Comparison of ENCODE assay signal across 8 cellular contexts in the genomic region with DNA sequence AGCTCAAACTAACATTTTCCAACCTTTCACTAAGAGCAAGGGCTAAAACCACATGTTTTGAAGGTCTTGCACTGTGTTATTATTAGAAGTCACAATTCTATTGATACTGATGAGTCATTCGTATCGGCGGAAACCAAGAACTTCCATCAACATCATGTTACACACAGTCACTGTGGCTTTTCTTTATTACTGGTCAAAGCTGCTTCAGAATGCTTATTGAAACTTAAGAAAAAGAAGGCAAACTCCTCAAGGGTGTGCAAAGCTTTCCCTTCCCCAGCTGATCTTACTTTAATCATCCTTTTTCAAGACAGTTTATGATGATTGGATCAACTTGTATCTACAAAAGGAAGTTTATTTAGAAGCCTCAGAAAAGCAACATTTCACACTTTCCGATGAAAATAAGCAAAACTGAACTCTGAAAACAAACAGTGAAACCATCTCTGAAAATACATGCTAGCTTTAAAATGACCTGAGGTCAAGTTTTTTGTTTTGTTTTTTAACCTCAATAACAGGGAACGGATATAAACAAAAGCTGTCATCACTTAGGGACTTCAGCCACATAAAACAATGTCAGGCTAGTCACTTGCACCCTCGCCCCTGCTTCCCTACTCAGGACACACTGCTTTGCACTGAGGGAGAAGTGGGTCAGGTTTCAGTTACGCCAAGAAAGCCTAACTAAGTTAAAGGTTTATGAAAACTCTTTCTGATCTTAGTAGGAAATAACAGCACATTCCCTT. TPM values are rescaled to one million over a fixed set of nuclear protein-coding genes. Genes with fewer than 3 reads are reported as not detected.
DNase-seq lines count a peak whose midpoint lies in the region; ATAC-seq and TF ChIP-seq lines count a peak whose summit lies in the region.

No MANE protein-coding gene starts in this region.

- peak overlapping the region; percentile 14; the same call in 1 of the 2 replicates for H3K4me3 ChIP-seq in GM12864 (ENCODE audit: low read depth, low read length)
- no peak overlapping the region for H3K4me3 ChIP-seq in HUES6 (ENCODE audit: low read depth, low read length)
- peak overlapping the region; percentile 33 to 67 (median 53) for H3K4me3 ChIP-seq in subcutaneous abdominal adipose tissue (ENCODE audit: low read depth in 1 of 5, low read length in 5 of 5)

- peak overlapping the region; percentile 86 for H3K4me3 Mint-ChIP-seq in activated naive CD8-positive, alpha-beta T cell treated with anti-CD3 and anti-CD28 coated beads, Interleukin-2, amount 10 ng/mL, durations not matched to agents 7 days and 5 days
- peak overlapping the region; percentile 75 to 81 (median 78) for H3K4me3 Mint-ChIP-seq in immature natural killer cell

- peaks cover 30% of the 10 kb centered on the region for H3K36me3 Mint-ChIP-seq in activated naive CD8-positive, alpha-beta T cell treated with anti-CD3 and anti-CD28 coated beads, Interleukin-2, amount 10 ng/mL, durations not matched to agents 7 days and 5 days
- peaks cover 0 to 2% (median 0%) of the 10 kb centered on the region in 3 donors for H3K36me3 Mint-ChIP-seq in immature natural killer cell

- H3K27ac Mint-ChIP-seq in activated naive CD8-positive, alpha-beta T cell treated with anti-CD3 and anti-CD28 coated beads, Interleukin-2, amount 10 ng/mL, durations not matched to agents 7 days and 5 days: peak overlapping the region; percentile 95
- H3K27ac Mint-ChIP-seq in immature natural killer cell: peak overlapping the region; percentile 66 to 89 (median 82)

- H3K27me3 ChIP-seq in HUES6 (ENCODE audit: control insufficient read depth, insufficient read depth, low read length) (no peaks in the 10 kb centered on the region), subcutaneous abdominal adipose tissue (ENCODE audit: control insufficient read depth in 5 of 5, insufficient read depth in 4 of 5, low read length in 5 of 5) (peaks cover 0 to 4% (median 0%) of the 10 kb centered on the region in 5 donors)

- H3K36me3 ChIP-seq in HUES6 (ENCODE audit: control insufficient read depth, insufficient read depth, low read length): no peaks in the 10 kb centered on the region
- H3K36me3 ChIP-seq in subcutaneous abdominal adipose tissue (ENCODE audit: control insufficient read depth in 5 of 5, insufficient read depth in 5 of 5, low read length in 5 of 5): no peaks in the 10 kb centered on the region

- DNase-seq in GM12864 (ENCODE audit: low read depth) (peak; percentile 74), immature natural killer cell (peak; percentile 60 to 63 (median 62)), Ammon's horn (ENCODE audit: low spot score) (no peak), DMS79 treated with DMSO at 0.1 percent for 48 hours (lab: John Stamatoyannopoulos, UW) (no peak)
- no peak for DNase-seq in activated naive CD8-positive, alpha-beta T cell treated with anti-CD3 and anti-CD28 coated beads, Interleukin-2, amount 10 ng/mL, durations not matched to agents 7 days and 5 days

- H3K4me1 ChIP-seq in HUES6 (ENCODE audit: control insufficient read depth, insufficient read depth, low read length) (peaks cover 36% of the 10 kb centered on the region), subcutaneous abdominal adipose tissue (ENCODE audit: control insufficient read depth in 5 of 5, insufficient read depth in 5 of 5, low read length in 5 of 5) (peaks cover 4 to 23% (median 17%) of the 10 kb centered on the region in 5 donors)

- H3K9me3 Mint-ChIP-seq in activated naive CD8-positive, alpha-beta T cell treated with anti-CD3 and anti-CD28 coated beads, Interleukin-2, amount 10 ng/mL, durations not matched to agents 7 days and 5 days: no peaks in the 10 kb centered on the region
- H3K9me3 Mint-ChIP-seq in immature natural killer cell: peaks cover 0 to 5% (median 2%) of the 10 kb centered on the region in 6 donors

- TF ChIP-seq CTCF in GM12864 (IDR thresholded peaks at IDR 0.05; ENCODE audit: low read depth, low read length, missing control alignments): no peak

- POLR2A ChIA-PET in activated naive CD8-positive, alpha-beta T cell treated with anti-CD3 and anti-CD28 coated beads, Interleukin-2, amount 10 ng/mL, durations not matched to agents 7 days and 5 days (lab: Charles Lee): interaction anchor here (0.7 to 4.4 kb wide), 28 partner anchors 8 to 344 kb away, joined by 3 to 46 read pairs (median 5); no protein-coding TSS in a partner anchor

- peaks cover 81% of the 10 kb centered on the region for H3K4me1 Mint-ChIP-seq in activated naive CD8-positive, alpha-beta T cell treated with anti-CD3 and anti-CD28 coated beads, Interleukin-2, amount 10 ng/mL, durations not matched to agents 7 days and 5 days
- peaks cover 27 to 43% of the 10 kb centered on the region in 2 donors for H3K4me1 Mint-ChIP-seq in immature natural killer cell

- ATAC-seq in GM21528 (IDR thresholded peaks at IDR 0.05; ENCODE audit: low FRiP score, unreplicated experiment): peak; percentile 83
- ATAC-seq in activated naive CD8-positive, alpha-beta T cell treated with anti-CD3 and anti-CD28 coated beads, Interleukin-2, amount 10 ng/mL, durations not matched to agents 7 days and 5 days (ENCODE audit: low read depth): peak; percentile 53

- H3K9ac ChIP-seq in HUES6 (ENCODE audit: low read length) (peak overlapping the region; percentile 38), subcutaneous abdominal adipose tissue (ENCODE audit: low read length in 5 of 5) (no peak overlapping the region)

- no peaks in the 10 kb centered on the region for H3K9me3 ChIP-seq in HUES6 (ENCODE audit: control insufficient read depth, insufficient read depth, low read depth, low read length)
- H3K9me3 ChIP-seq in subcutaneous abdominal adipose tissue (ENCODE audit: control insufficient read depth in 5 of 5, low read length in 5 of 5): peaks cover 0 to 7% (median 4%) of the 10 kb centered on the region in 5 donors

- no peaks in the 10 kb centered on the region for H3K27me3 Mint-ChIP-seq in activated naive CD8-positive, alpha-beta T cell treated with anti-CD3 and anti-CD28 coated beads, Interleukin-2, amount 10 ng/mL, durations not matched to agents 7 days and 5 days
- H3K27me3 Mint-ChIP-seq in immature natural killer cell (ENCODE audit: low read depth in 3 of 3): peaks cover 3 to 5% (median 4%) of the 10 kb centered on the region in 3 donors

- H3K27ac ChIP-seq in HUES6 (ENCODE audit: low read depth, low read length) (peak overlapping the region; percentile 66; the same call in 1 of the 2 replicates), subcutaneous abdominal adipose tissue (ENCODE audit: low read depth, low read length) (peak overlapping the region; percentile 40)

RNA-seq across cellular contexts. Expression of a gene that starts 11.7 kb away (rescaled TPM):
- total RNA-seq in activated naive CD8-positive, alpha-beta T cell treated with anti-CD3 and anti-CD28 coated beads, Interleukin-2, amount 10 ng/mL, durations not matched to agents 7 days and 5 days: 10 to 100 TPM; 61.7 to 65.8 TPM
- 1 to 10 TPM; 2.3 to 8.1 (median 8.0) TPM for polyA plus RNA-seq in immature natural killer cell

Comparison
In these comparisons a context has a peak if more than half of its experiments do, and no peak if none do; other contexts are left out.
1. DNase-seq: peak in GM12864 (single experiment) and immature natural killer cell (3 of 3); none in activated naive CD8-positive, alpha-beta T cell treated with anti-CD3 and anti-CD28 coated beads, Interleukin-2, amount 10 ng/mL, durations not matched to agents 7 days and 5 days (single experiment), Ammon's horn (single experiment) and DMS79 treated with DMSO at 0.1 percent for 48 hours (single experiment).